11 cellular contexts compared by ENCODE assay signal in the genomic region with DNA sequence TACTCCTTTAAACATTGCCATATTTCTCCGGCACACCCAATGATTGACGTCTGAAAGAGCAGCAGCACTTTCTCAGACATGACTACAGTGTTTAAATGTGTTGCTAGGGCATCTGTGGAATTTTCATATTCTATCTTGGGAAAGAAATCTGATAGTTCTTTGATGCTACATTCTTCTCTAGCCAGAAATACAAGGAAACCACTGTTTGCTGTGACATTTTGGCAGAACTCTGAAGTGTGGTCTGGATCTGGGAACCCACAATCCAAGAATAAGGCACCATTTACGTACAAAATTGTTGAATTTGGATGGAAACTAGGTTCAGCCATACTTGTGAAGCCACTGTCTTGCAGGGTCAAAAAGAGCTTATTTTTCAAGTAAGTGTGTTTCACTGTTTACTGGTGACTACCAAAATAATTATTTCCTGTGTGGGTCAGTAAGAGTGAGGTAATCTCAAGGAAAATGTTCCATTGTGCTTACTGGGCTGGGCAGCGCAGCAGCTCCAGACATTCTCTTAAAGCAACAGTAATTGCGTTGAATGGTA. TPM values are rescaled to one million over a fixed set of nuclear protein-coding genes. Genes with fewer than 3 reads are reported as not detected.
DNase-seq lines count a peak whose midpoint lies in the region; ATAC-seq and TF ChIP-seq lines count a peak whose summit lies in the region.
"Had no signal": no experiment of that assay in that cellular context is flagged by ENCODE, and none has a peak within 500 bp of the region (broad histone marks: within the 10 kb centered on the region; RNA-seq: fewer than 3 reads in every experiment).

No MANE protein-coding gene starts in this region.

- CTCF ChIA-PET in RWPE1 (lab: Yijun Ruan, JAX), result no interaction called here

- H3K4me1 ChIP-seq in osteoblast (ENCODE audit: insufficient read depth, low read length), result peaks cover 75% of the 10 kb centered on the region

- no peak overlapping the region for H3K4me3 ChIP-seq in osteoblast (ENCODE audit: insufficient read depth, low read length)

- DNase-seq in AG08395 (ENCODE audit: low spot score) (peak; percentile 81), RWPE1 (ENCODE audit: low spot score) (peak; percentile 41), fibroblast of gingiva (ENCODE audit: low read depth) (peak; percentile 97), osteoblast (ENCODE audit: insufficient read length, low spot score, missing footprints) (peak; percentile 85), cerebellar nuclear complex (lab: John Stamatoyannopoulos, UW) (no peak), occipital lobe (lab: John Stamatoyannopoulos, UW) (no peak)
- DNase-seq: NCI-H1417, T1000 had no signal

- H3K36me3 ChIP-seq in osteoblast (ENCODE audit: insufficient read depth, low read length), result no peaks in the 10 kb centered on the region

- no peaks in the 10 kb centered on the region for H3K27me3 ChIP-seq in osteoblast (ENCODE audit: insufficient read depth, low read length)

- H3K27ac ChIP-seq in RWPE1 (no peak overlapping the region), osteoblast (ENCODE audit: low read depth, low read length) (peak overlapping the region; percentile 99)
- H3K27ac ChIP-seq: C4-2B had no signal

- POLR2A ChIA-PET in RWPE1 (lab: Yijun Ruan, JAX; ENCODE audit: low non-redundant PET), result no interaction called here

- no peaks in the 10 kb centered on the region for H4K20me1 ChIP-seq in osteoblast (ENCODE audit: insufficient read depth, low read length)

- no peak for ATAC-seq in GM18520 (IDR thresholded peaks at IDR 0.05; ENCODE audit: unreplicated experiment)
- ATAC-seq in GM18870 (IDR thresholded peaks at IDR 0.05; ENCODE audit: unreplicated experiment), result no peak

- H2AFZ ChIP-seq in osteoblast (ENCODE audit: low read length), result no peak overlapping the region

- no peaks in the 10 kb centered on the region for H3K79me2 ChIP-seq in osteoblast (ENCODE audit: insufficient read depth, low read length)

- no peaks in the 10 kb centered on the region for H3K9me3 ChIP-seq in osteoblast (ENCODE audit: low read depth, low read length)

- H3K4me2 ChIP-seq in osteoblast (ENCODE audit: insufficient read depth, low read length), result peak overlapping the region; percentile 26

- TF ChIP-seq CTCF in RWPE1 (conservative IDR thresholded peaks at IDR 0.05; ENCODE audit: low read depth), result no peak
- no peak for TF ChIP-seq CTCF in osteoblast (IDR thresholded peaks at IDR 0.05; ENCODE audit: extremely low read depth, low read depth, low read length)

RNA-seq across cellular contexts. Expression of a gene that starts 21.3 kb away (rescaled TPM):
- total RNA-seq in osteoblast (not detected in 2 replicates), occipital lobe (0.78 TPM)

Comparison
In these comparisons a context has a peak if more than half of its experiments do, and no peak if none do; other contexts are left out.
1. DNase-seq: peak in AG08395 (single experiment), RWPE1 (single experiment), fibroblast of gingiva (single experiment) and osteoblast (single experiment); none in cerebellar nuclear complex (0 of 2) and occipital lobe (single experiment).